18 cellular contexts compared by ENCODE assay signal in genomic region chr3:46874430-46874829, GRCh38. TPM values are rescaled to one million over a fixed set of nuclear protein-coding genes. Genes with fewer than 3 reads are reported as not detected.
DNase-seq lines count a peak whose midpoint lies in the region; ATAC-seq and TF ChIP-seq lines count a peak whose summit lies in the region.
"Had no signal": no experiment of that assay in that cellular context is flagged by ENCODE, and none has a peak within 500 bp of the region (broad histone marks: within the 10 kb centered on the region; RNA-seq: fewer than 3 reads in every experiment).

No MANE protein-coding gene starts in this region.

- peaks cover 2% of the 10 kb centered on the region for H3K4me1 Mint-ChIP-seq in activated T-cell treated with anti-CD3 and anti-CD28 coated beads, Interleukin-2, amount 50 U/mL, for 4 hours (ENCODE audit: low read depth)

- DNase-seq in ascending aorta (ENCODE audit: low spot score in 2 of 2) (no peak), cardiac muscle cell (ENCODE audit: low read depth in 1 of 2, low spot score in 1 of 2) (peak; percentile 36 to 82), neuronal stem cell (ENCODE audit: low spot score) (no peak), upper lobe of right lung (no peak), DMS114 treated with DMSO at 0.1 percent for 48 hours (lab: John Stamatoyannopoulos, UW; ENCODE audit: unreplicated experiment) (no peak), NOMO-1 treated with DMSO at 0.1 percent for 48 hours (lab: John Stamatoyannopoulos, UW; ENCODE audit: unreplicated experiment) (no peak), NCI-H128 (lab: John Stamatoyannopoulos, UW; ENCODE audit: unreplicated experiment) (no peak)
- DNase-seq in activated T-cell treated with anti-CD3 and anti-CD28 coated beads, Interleukin-2, amount 50 U/mL, for 4 hours, result no peak
- DNase-seq: activated CD4-positive, alpha-beta T cell treated with anti-CD3 and anti-CD28 coated beads, Interleukin-2, amount 10 ng/mL, durations not matched to agents 24 days and 14 days; activated naive CD4-positive, alpha-beta T cell treated with anti-CD3 and anti-CD28 coated beads for 36 hours; dorsolateral prefrontal cortex; hippocampal formation; NCI-H1092; occipital lobe; stimulated activated CD4-positive, alpha-beta T cell treated with anti-CD3 and anti-CD28 coated beads, Interleukin-4, amount 100 ng/mL, for 4 hours; stimulated activated CD8-positive, alpha-beta memory T cell treated with anti-CD3 and anti-CD28 coated beads, Interleukin-4, amount 100 ng/mL, for 48 hours had no signal

- H3K23ac ChIP-seq in neuronal stem cell (ENCODE audit: low read depth, low read length, poor library complexity), result no peak overlapping the region

- H3K14ac ChIP-seq in neuronal stem cell (ENCODE audit: low read length), result no peak overlapping the region

- H3K36me3 Mint-ChIP-seq in activated T-cell treated with anti-CD3 and anti-CD28 coated beads, Interleukin-2, amount 50 U/mL, for 4 hours (ENCODE audit: insufficient read depth), result no peaks in the 10 kb centered on the region

- H2BK12ac ChIP-seq in neuronal stem cell (ENCODE audit: low read length), result no peak overlapping the region

- no CpG with 5 or more reads among the region's 18 CpGs for WGBS in neuronal stem cell (ENCODE audit: extremely low coverage in 2 of 2, insufficient read length in 2 of 2, insufficient replicate concordance in 1 of 2), 2 donors

- H2AK5ac ChIP-seq in neuronal stem cell (ENCODE audit: low read depth, low read length), result peak overlapping the region; percentile 41

- H3K27ac ChIP-seq in ascending aorta (peak overlapping the region; percentile 75 to 78), cardiac muscle cell (peak overlapping the region; percentile 84), neuronal stem cell (replicated peaks; ENCODE audit: low read length) (no peak overlapping the region), upper lobe of right lung (peak overlapping the region; percentile 42)

- TF ChIP-seq CTCF in ascending aorta (IDR thresholded peaks at IDR 0.05), result no peak
- no peak for TF ChIP-seq CTCF in cardiac muscle cell (IDR thresholded peaks at IDR 0.05; ENCODE audit: low read depth, low read length)
- TF ChIP-seq CTCF in upper lobe of right lung (IDR thresholded peaks at IDR 0.05), result no peak

- H3K18ac ChIP-seq in neuronal stem cell (ENCODE audit: low read length), result peak overlapping the region; percentile 52

- H3K4me3 Mint-ChIP-seq in activated T-cell treated with anti-CD3 and anti-CD28 coated beads, Interleukin-2, amount 50 U/mL, for 4 hours, result no peak overlapping the region
- H3K4me3 Mint-ChIP-seq: activated CD4-positive, alpha-beta T cell treated with anti-CD3 and anti-CD28 coated beads, Interleukin-2, amount 10 ng/mL, durations not matched to agents 24 days and 14 days; activated naive CD4-positive, alpha-beta T cell treated with anti-CD3 and anti-CD28 coated beads for 36 hours had no signal

- H3K9me3 ChIP-seq in ascending aorta (no peaks in the 10 kb centered on the region), cardiac muscle cell (ENCODE audit: low read depth) (no peaks in the 10 kb centered on the region), neuronal stem cell (replicated peaks in 1 of 2; ENCODE audit: control insufficient read depth in 2 of 2, insufficient read depth in 1 of 2, low read depth in 1 of 2, low read length in 2 of 2) (no peaks in the 10 kb centered on the region), upper lobe of right lung (no peaks in the 10 kb centered on the region)

- H3K79me1 ChIP-seq in neuronal stem cell (ENCODE audit: low read depth, low read length), result no peaks in the 10 kb centered on the region

- H2BK5ac ChIP-seq in neuronal stem cell (ENCODE audit: low read length), result peak overlapping the region; percentile 46

- no peak for ATAC-seq in upper lobe of right lung
- no peak for ATAC-seq in activated T-cell treated with anti-CD3 and anti-CD28 coated beads, Interleukin-2, amount 50 U/mL, for 4 hours
- ATAC-seq: Panc1 had no signal

- peaks cover 13% of the 10 kb centered on the region for H3K27me3 Mint-ChIP-seq in activated T-cell treated with anti-CD3 and anti-CD28 coated beads, Interleukin-2, amount 50 U/mL, for 4 hours (ENCODE audit: low read depth)

- no peak overlapping the region for H4K91ac ChIP-seq in neuronal stem cell (ENCODE audit: low read depth, low read length, poor library complexity)

- H3K27me3 ChIP-seq in ascending aorta (no peaks in the 10 kb centered on the region), cardiac muscle cell (no peaks in the 10 kb centered on the region), neuronal stem cell (ENCODE audit: control insufficient read depth in 3 of 3, insufficient read depth in 3 of 3, low read depth in 1 of 3, low read length in 3 of 3) (peaks cover 0 to 91% (median under 1%) of the 10 kb centered on the region in 3 experiments), upper lobe of right lung (no peaks in the 10 kb centered on the region)
- H3K27me3 ChIP-seq: dorsolateral prefrontal cortex had no signal

- H3K4me3 ChIP-seq in ascending aorta, result no peak overlapping the region
- no peak overlapping the region for H3K4me3 ChIP-seq in cardiac muscle cell
- no peak overlapping the region for H3K4me3 ChIP-seq in neuronal stem cell (ENCODE audit: low read length in 2 of 2)
- H3K4me3 ChIP-seq in upper lobe of right lung, result no peak overlapping the region
- H3K4me3 ChIP-seq: dorsolateral prefrontal cortex had no signal

- intact Hi-C loops in ascending aorta (cut with DNase I), result loop anchor here (5.0 kb wide), 1 partner anchor 103 kb away; the partner anchor contains the start of genes CCDC12 and NBEAL2
- intact Hi-C loops in upper lobe of right lung (cut with DNase I), result no loop called here

- no peak overlapping the region for H2BK15ac ChIP-seq in neuronal stem cell (ENCODE audit: low read length)

- no peak overlapping the region for H3K4me2 ChIP-seq in neuronal stem cell (ENCODE audit: insufficient read depth, low read length, poor library complexity, severe bottlenecking)

- no peak overlapping the region for H2BK120ac ChIP-seq in neuronal stem cell (ENCODE audit: low read depth, low read length)

- H3K9ac ChIP-seq in neuronal stem cell (ENCODE audit: low read depth, low read length, poor library complexity), result no peak overlapping the region

- H3K4me1 ChIP-seq in ascending aorta, result peaks cover 20 to 23% of the 10 kb centered on the region in 2 donors
- H3K4me1 ChIP-seq in cardiac muscle cell (ENCODE audit: low read depth), result peaks cover 79% of the 10 kb centered on the region
- peaks cover 6 to 11% of the 10 kb centered on the region in 2 donors for H3K4me1 ChIP-seq in neuronal stem cell (ENCODE audit: control insufficient read depth in 2 of 2, insufficient read depth in 1 of 2, low read depth in 1 of 2, low read length in 2 of 2)
- peaks cover 23% of the 10 kb centered on the region for H3K4me1 ChIP-seq in upper lobe of right lung

- H3K36me3 ChIP-seq in ascending aorta, result no peaks in the 10 kb centered on the region
- H3K36me3 ChIP-seq in cardiac muscle cell, result no peaks in the 10 kb centered on the region
- no peaks in the 10 kb centered on the region for H3K36me3 ChIP-seq in neuronal stem cell (replicated peaks in 1 of 2; ENCODE audit: control insufficient read depth in 2 of 2, insufficient read depth in 2 of 2, low read length in 2 of 2)
- H3K36me3 ChIP-seq in upper lobe of right lung, result no peaks in the 10 kb centered on the region

- H4K8ac ChIP-seq in neuronal stem cell (ENCODE audit: low read depth, low read length), result no peak overlapping the region

- no peak overlapping the region for H3K4ac ChIP-seq in neuronal stem cell (ENCODE audit: low read length)

- H2AFZ ChIP-seq in neuronal stem cell (ENCODE audit: low read length), result peak overlapping the region; percentile 55

- H3K9me3 Mint-ChIP-seq in activated T-cell treated with anti-CD3 and anti-CD28 coated beads, Interleukin-2, amount 50 U/mL, for 4 hours, result no peaks in the 10 kb centered on the region
- H3K9me3 Mint-ChIP-seq: activated CD4-positive, alpha-beta T cell treated with anti-CD3 and anti-CD28 coated beads, Interleukin-2, amount 10 ng/mL, durations not matched to agents 24 days and 14 days; activated naive CD4-positive, alpha-beta T cell treated with anti-CD3 and anti-CD28 coated beads for 36 hours had no signal

RNA-seq across cellular contexts. Expression of gene PTH1R, which starts 3.1 kb away (rescaled TPM):
- total RNA-seq in ascending aorta, result 10.3 TPM
- 101 and 121 TPM in 2 replicates for total RNA-seq in cardiac muscle cell
- 112 and 164 TPM in 2 replicates for polyA plus RNA-seq in cardiac muscle cell
- 2.2 TPM for polyA plus RNA-seq in neuronal stem cell (2013, experiment 1 of 2)
- 2.6 TPM for polyA plus RNA-seq in neuronal stem cell (2013, experiment 2 of 2)
- 14.9 TPM for total RNA-seq in upper lobe of right lung
- total RNA-seq in activated T-cell treated with anti-CD3 and anti-CD28 coated beads, Interleukin-2, amount 50 U/mL, for 4 hours, result not detected
- total RNA-seq: activated CD4-positive, alpha-beta T cell treated with anti-CD3 and anti-CD28 coated beads, Interleukin-2, amount 10 ng/mL, durations not matched to agents 24 days and 14 days; activated naive CD4-positive, alpha-beta T cell treated with anti-CD3 and anti-CD28 coated beads for 36 hours had no signal
- polyA plus RNA-seq: keratinocyte had no signal

RNA-seq across cellular contexts. Expression of gene MYL3, which starts 11.2 kb away (rescaled TPM):
- total RNA-seq in ascending aorta (3.6 TPM), cardiac muscle cell (2,390 and 3,091 TPM in 2 replicates), upper lobe of right lung (3.8 TPM)
- polyA plus RNA-seq in cardiac muscle cell, result 2,590 and 3,027 TPM in 2 replicates
- 0.26 TPM for polyA plus RNA-seq in neuronal stem cell (2013, experiment 1 of 2)
- polyA plus RNA-seq in neuronal stem cell (2013, experiment 2 of 2), result 0.25 TPM
- total RNA-seq in activated T-cell treated with anti-CD3 and anti-CD28 coated beads, Interleukin-2, amount 50 U/mL, for 4 hours, result not detected
- total RNA-seq: activated CD4-positive, alpha-beta T cell treated with anti-CD3 and anti-CD28 coated beads, Interleukin-2, amount 10 ng/mL, durations not matched to agents 24 days and 14 days; activated naive CD4-positive, alpha-beta T cell treated with anti-CD3 and anti-CD28 coated beads for 36 hours; occipital lobe had no signal
- polyA plus RNA-seq: keratinocyte had no signal

Comparison
In these comparisons a context has a peak if more than half of its experiments do, and no peak if none do; other contexts are left out.
1. DNase-seq: peak in cardiac muscle cell (2 of 2); none in ascending aorta (0 of 2), neuronal stem cell (single experiment), upper lobe of right lung (single experiment), DMS114 treated with DMSO at 0.1 percent for 48 hours (single experiment), NOMO-1 treated with DMSO at 0.1 percent for 48 hours (single experiment), activated T-cell treated with anti-CD3 and anti-CD28 coated beads, Interleukin-2, amount 50 U/mL, for 4 hours (single experiment) and NCI-H128 (single experiment).
2. RNA of gene PTH1R, which starts 3.1 kb away (total RNA-seq): 101 to 121 TPM in cardiac muscle cell, 14.9 TPM in upper lobe of right lung (single experiment) and 10.3 TPM in ascending aorta (single experiment); not detected in activated T-cell treated with anti-CD3 and anti-CD28 coated beads, Interleukin-2, amount 50 U/mL, for 4 hours; every median in the first group is over 10 times any median in the second.
3. RNA of gene MYL3, which starts 11.2 kb away (total RNA-seq): 2,390 to 3,091 TPM in cardiac muscle cell; 3.8 TPM in upper lobe of right lung (single experiment), 3.6 TPM in ascending aorta (single experiment) and not detected in activated T-cell treated with anti-CD3 and anti-CD28 coated beads, Interleukin-2, amount 50 U/mL, for 4 hours; every median in the first group is over 100 times any median in the second.